1 cellular context compared by ENCODE assay signal in the genomic region with DNA sequence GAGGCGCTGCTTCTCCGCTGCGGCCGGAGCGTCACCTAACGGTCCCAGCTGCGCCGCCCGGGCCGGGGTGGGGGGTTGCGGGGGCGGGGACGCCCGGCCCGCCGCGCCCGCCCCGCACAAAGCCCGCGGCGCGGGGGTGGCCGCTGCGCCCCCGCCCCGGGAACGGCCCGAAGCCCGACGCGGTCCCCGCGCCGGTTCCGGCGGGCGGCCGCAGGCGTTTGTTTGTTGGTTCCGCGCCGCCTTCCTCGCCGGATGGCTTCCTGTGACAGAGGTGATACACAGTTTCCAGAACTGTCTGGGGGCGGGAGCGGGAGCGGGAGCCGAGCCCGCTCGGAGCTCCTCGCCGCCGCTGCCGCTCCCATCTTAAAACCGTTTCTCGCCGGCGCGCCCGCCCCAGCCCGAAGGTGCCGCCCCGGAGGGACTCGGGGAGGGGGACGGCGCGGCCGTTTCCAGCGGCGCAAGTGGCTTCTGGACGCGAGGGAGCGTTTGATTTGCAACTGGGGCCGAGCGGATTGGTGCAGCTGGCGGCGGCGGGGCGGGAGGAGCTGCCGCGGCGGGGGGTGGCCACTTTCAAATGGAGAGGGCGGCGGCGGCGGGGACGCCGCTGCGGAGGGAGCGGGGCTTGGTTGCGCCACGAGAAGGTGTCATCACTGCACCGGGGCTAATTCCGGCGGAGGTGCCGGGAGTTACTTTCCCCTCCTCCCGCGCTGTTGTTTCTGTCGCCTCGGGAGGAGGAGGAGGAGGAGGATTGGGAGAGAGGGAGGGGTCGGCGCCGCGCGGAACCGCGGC.
TF ChIP-seq lines count a peak whose summit lies in the region.

No MANE protein-coding gene starts in this region.

TF ChIP-seq in Ishikawa, 13 proteins besides CTCF, POLR2A, EP300 and RAD21 (continued from another document):
- TF ChIP-seq, protein P1, sequence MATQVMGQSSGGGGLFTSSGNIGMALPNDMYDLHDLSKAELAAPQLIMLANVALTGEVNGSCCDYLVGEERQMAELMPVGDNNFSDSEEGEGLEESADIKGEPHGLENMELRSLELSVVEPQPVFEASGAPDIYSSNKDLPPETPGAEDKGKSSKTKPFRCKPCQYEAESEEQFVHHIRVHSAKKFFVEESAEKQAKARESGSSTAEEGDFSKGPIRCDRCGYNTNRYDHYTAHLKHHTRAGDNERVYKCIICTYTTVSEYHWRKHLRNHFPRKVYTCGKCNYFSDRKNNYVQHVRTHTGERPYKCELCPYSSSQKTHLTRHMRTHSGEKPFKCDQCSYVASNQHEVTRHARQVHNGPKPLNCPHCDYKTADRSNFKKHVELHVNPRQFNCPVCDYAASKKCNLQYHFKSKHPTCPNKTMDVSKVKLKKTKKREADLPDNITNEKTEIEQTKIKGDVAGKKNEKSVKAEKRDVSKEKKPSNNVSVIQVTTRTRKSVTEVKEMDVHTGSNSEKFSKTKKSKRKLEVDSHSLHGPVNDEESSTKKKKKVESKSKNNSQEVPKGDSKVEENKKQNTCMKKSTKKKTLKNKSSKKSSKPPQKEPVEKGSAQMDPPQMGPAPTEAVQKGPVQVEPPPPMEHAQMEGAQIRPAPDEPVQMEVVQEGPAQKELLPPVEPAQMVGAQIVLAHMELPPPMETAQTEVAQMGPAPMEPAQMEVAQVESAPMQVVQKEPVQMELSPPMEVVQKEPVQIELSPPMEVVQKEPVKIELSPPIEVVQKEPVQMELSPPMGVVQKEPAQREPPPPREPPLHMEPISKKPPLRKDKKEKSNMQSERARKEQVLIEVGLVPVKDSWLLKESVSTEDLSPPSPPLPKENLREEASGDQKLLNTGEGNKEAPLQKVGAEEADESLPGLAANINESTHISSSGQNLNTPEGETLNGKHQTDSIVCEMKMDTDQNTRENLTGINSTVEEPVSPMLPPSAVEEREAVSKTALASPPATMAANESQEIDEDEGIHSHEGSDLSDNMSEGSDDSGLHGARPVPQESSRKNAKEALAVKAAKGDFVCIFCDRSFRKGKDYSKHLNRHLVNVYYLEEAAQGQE (IDR thresholded peaks at IDR 0.05; ENCODE audit: low read depth): no peak
- TF ChIP-seq TCF12 (IDR thresholded peaks at IDR 0.05; ENCODE audit: low read depth): peak; percentile 14; the same call in 1 of the 2 replicates
- TF ChIP-seq YY1 (IDR thresholded peaks at IDR 0.05; ENCODE audit: low read depth): 0 out of 2 replicates have a peak, but pooled peaks have one; percentile 48
- TF ChIP-seq FOXM1 (IDR thresholded peaks at IDR 0.05; ENCODE audit: borderline replicate concordance, low read depth): peak; percentile 87
- TF ChIP-seq TAF1 (IDR thresholded peaks at IDR 0.05; ENCODE audit: low read depth): peak; percentile 75
- TF ChIP-seq CEBPB (IDR thresholded peaks at IDR 0.05): peak; percentile 76
- TF ChIP-seq NFIC (IDR thresholded peaks at IDR 0.05): peak; percentile 45
